Comparison of ENCODE assay signal across 20 cellular contexts in the genomic region with DNA sequence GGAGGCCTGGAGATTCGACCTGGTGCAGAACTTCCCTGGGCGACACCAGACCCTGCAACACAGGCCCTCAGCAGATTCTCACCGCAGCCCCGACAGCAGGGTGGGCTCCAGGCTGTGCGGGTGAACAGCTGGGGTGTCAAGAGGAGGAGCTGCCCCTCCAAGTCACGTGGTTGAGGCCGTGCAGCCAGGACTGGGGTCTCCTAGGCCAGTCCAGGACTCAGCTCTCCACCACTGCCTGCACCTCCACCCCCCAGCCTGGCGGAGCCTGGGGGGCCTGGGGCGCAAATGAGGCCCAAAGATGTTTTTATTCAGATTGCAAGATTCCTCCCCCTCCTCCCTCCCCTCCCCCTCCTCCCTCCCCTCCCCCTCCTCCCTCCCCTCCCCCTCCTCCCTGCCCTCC. TPM values are rescaled to one million over a fixed set of nuclear protein-coding genes. Genes with fewer than 3 reads are reported as not detected.
DNase-seq lines count a peak whose midpoint lies in the region; ATAC-seq and TF ChIP-seq lines count a peak whose summit lies in the region.
"Had no signal": no experiment of that assay in that cellular context is flagged by ENCODE, and none has a peak within 500 bp of the region (broad histone marks: within the 10 kb centered on the region; RNA-seq: fewer than 3 reads in every experiment).

No MANE protein-coding gene starts in this region.

- intact Hi-C loops in prostate gland (cut with DNase I): no loop called here
- intact Hi-C loops in Right ventricle myocardium inferior (cut with DNase I): no loop called here

- H3K9me3 ChIP-seq in WERI-Rb-1 (ENCODE audit: severe bottlenecking) (no peaks in the 10 kb centered on the region), liver (ENCODE audit: control insufficient read depth in 4 of 4, low read length in 3 of 4) (no peaks in the 10 kb centered on the region), prostate gland (no peaks in the 10 kb centered on the region)

- TF ChIP-seq RAD21 in liver (IDR thresholded peaks at IDR 0.05): no peak

- WGBS in liver: 72% methylated on average over 9 of the region's 9 CpGs
- WGBS in prostate gland: 66% methylated on average over 9 of the region's 9 CpGs

- H3K27ac ChIP-seq in 22Rv1 (peak overlapping the region; percentile 56), HL-60 (replicated peaks) (peak overlapping the region; percentile 45), WERI-Rb-1 (peak overlapping the region; percentile 99), liver (ENCODE audit: low read depth in 1 of 2, low read length in 2 of 2) (peak overlapping the region; percentile 61 to 77), prostate gland (no peak overlapping the region)
- H3K27ac ChIP-seq: skin epidermis had no signal

- no peaks in the 10 kb centered on the region for H3K27me3 ChIP-seq in HL-60 (ENCODE audit: insufficient read depth, poor library complexity, severe bottlenecking)
- no peaks in the 10 kb centered on the region for H3K27me3 ChIP-seq in WERI-Rb-1 (ENCODE audit: insufficient read depth, low read depth, severe bottlenecking)
- H3K27me3 ChIP-seq in liver (ENCODE audit: control insufficient read depth in 4 of 4, insufficient read depth in 4 of 4, low read length in 3 of 4): no peaks in the 10 kb centered on the region
- no peaks in the 10 kb centered on the region for H3K27me3 ChIP-seq in prostate gland (replicated peaks; ENCODE audit: insufficient read depth)

- H3K4me1 ChIP-seq in liver (ENCODE audit: control insufficient read depth in 4 of 4, insufficient read depth in 4 of 4, low read length in 3 of 4) (peaks cover 24 to 62% (median 55%) of the 10 kb centered on the region in 4 donors), prostate gland (replicated peaks) (peaks cover 4% of the 10 kb centered on the region)

- no peak for TF ChIP-seq POLR2A in prostate gland (IDR thresholded peaks at IDR 0.05)

- DNase-seq in HL-60 (ENCODE audit: low read depth in 1 of 2, low spot score in 1 of 2) (peak in 1 of 2 experiments; percentile 22), WERI-Rb-1 (peak; percentile 62), prostate gland (ENCODE audit: low spot score) (no peak), Right ventricle myocardium inferior (ENCODE audit: missing footprints) (no peak), NCI-H69 (lab: John Stamatoyannopoulos, UW) (no peak)
- no peak for DNase-seq in activated naive CD4-positive, alpha-beta T cell (lab: John Stamatoyannopoulos, UW)
- DNase-seq: aorta; EL; mesenchymal stem cell; NK-92 treated with Interleukin-12 subunit alpha and Interleukin-12 subunit beta, amount 100 ng/mL, for 24 hours; nucleus accumbens; trophoblast cell had no signal

- H3K4me3 ChIP-seq in HL-60 (replicated peaks; ENCODE audit: insufficient read depth, low read length) (no peak overlapping the region), WERI-Rb-1 (ENCODE audit: low read depth, low read length) (peak overlapping the region; percentile 20), liver (ENCODE audit: low read depth in 1 of 3, low read length in 3 of 3) (no peak overlapping the region), prostate gland (no peak overlapping the region)
- H3K4me3 ChIP-seq: skin epidermis had no signal

- ATAC-seq in Right ventricle myocardium inferior: no peak
- ATAC-seq: WTC11 had no signal

- no peak overlapping the region for H3K9ac ChIP-seq in liver (ENCODE audit: low read depth in 1 of 2, low read length in 2 of 2)

- no peak for TF ChIP-seq CTCF in 22Rv1 (IDR thresholded peaks at IDR 0.05)
- no peak for TF ChIP-seq CTCF in HL-60 (IDR thresholded peaks at IDR 0.05; ENCODE audit: insufficient read depth, low read length)
- TF ChIP-seq CTCF in WERI-Rb-1 (IDR thresholded peaks at IDR 0.05; ENCODE audit: low read depth, low read length): no peak
- no peak for TF ChIP-seq CTCF in liver (IDR thresholded peaks at IDR 0.05; ENCODE audit: low read depth, low read length, missing input control)
- TF ChIP-seq CTCF in prostate gland (IDR thresholded peaks at IDR 0.05): no peak

- H3K36me3 ChIP-seq in WERI-Rb-1: no peaks in the 10 kb centered on the region
- H3K36me3 ChIP-seq in liver (ENCODE audit: control insufficient read depth in 4 of 4, insufficient read depth in 3 of 4, low read depth in 1 of 4, low read length in 3 of 4): no peaks in the 10 kb centered on the region
- H3K36me3 ChIP-seq in prostate gland: no peaks in the 10 kb centered on the region

TF ChIP-seq in liver, 16 proteins besides CTCF, POLR2A, EP300 and RAD21:
- TF ChIP-seq ATF3 (IDR thresholded peaks at IDR 0.05) (no peak), HNF4G (IDR thresholded peaks at IDR 0.05) (no peak), YY1 (IDR thresholded peaks at IDR 0.05) (no peak), MAX (IDR thresholded peaks at IDR 0.05) (no peak), SP1 (IDR thresholded peaks at IDR 0.05) (no peak), FOXA1 (IDR thresholded peaks at IDR 0.05) (no peak), GABPA (IDR thresholded peaks at IDR 0.05 in 1 of 2, conservative IDR thresholded peaks at IDR 0.05 in 1 of 2) (no peak), FOXA2 (IDR thresholded peaks at IDR 0.05) (no peak), RXRA (IDR thresholded peaks at IDR 0.05) (no peak), HNF4A (conservative IDR thresholded peaks at IDR 0.05) (no peak), ZBTB33 (IDR thresholded peaks at IDR 0.05) (no peak), JUND (IDR thresholded peaks at IDR 0.05) (no peak), TAF1 (conservative IDR thresholded peaks at IDR 0.05) (no peak), NR2F2 (IDR thresholded peaks at IDR 0.05) (no peak)
- TF ChIP-seq, protein P1, sequence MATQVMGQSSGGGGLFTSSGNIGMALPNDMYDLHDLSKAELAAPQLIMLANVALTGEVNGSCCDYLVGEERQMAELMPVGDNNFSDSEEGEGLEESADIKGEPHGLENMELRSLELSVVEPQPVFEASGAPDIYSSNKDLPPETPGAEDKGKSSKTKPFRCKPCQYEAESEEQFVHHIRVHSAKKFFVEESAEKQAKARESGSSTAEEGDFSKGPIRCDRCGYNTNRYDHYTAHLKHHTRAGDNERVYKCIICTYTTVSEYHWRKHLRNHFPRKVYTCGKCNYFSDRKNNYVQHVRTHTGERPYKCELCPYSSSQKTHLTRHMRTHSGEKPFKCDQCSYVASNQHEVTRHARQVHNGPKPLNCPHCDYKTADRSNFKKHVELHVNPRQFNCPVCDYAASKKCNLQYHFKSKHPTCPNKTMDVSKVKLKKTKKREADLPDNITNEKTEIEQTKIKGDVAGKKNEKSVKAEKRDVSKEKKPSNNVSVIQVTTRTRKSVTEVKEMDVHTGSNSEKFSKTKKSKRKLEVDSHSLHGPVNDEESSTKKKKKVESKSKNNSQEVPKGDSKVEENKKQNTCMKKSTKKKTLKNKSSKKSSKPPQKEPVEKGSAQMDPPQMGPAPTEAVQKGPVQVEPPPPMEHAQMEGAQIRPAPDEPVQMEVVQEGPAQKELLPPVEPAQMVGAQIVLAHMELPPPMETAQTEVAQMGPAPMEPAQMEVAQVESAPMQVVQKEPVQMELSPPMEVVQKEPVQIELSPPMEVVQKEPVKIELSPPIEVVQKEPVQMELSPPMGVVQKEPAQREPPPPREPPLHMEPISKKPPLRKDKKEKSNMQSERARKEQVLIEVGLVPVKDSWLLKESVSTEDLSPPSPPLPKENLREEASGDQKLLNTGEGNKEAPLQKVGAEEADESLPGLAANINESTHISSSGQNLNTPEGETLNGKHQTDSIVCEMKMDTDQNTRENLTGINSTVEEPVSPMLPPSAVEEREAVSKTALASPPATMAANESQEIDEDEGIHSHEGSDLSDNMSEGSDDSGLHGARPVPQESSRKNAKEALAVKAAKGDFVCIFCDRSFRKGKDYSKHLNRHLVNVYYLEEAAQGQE (IDR thresholded peaks at IDR 0.05): no peak
TF ChIP-seq in liver: peak in this region for 0.

RNA-seq across cellular contexts. Expression of gene AGPAT2, which starts 9.2 kb away (rescaled TPM):
- total RNA-seq in liver: 100 to 1,000 TPM in 1 of 2 donors, 10 to 100 TPM in 1; 75.1 to 213 TPM
- 100 to 1,000 TPM; 211 to 222 TPM for polyA plus RNA-seq in liver
- 10 to 100 TPM; 44.9 to 50.0 TPM for total RNA-seq in prostate gland
- total RNA-seq in Right ventricle myocardium inferior: 57.9 TPM

RNA-seq across cellular contexts. Expression of gene DIPK1B, which starts 15.9 kb away (rescaled TPM):
- total RNA-seq in liver (10 to 100 TPM in 1 of 2 donors, 1 to 10 TPM in 1; 6.4 to 19.7 TPM), prostate gland (10 to 100 TPM; 18.9 to 27.8 TPM), Right ventricle myocardium inferior (16.4 TPM)
- polyA plus RNA-seq in liver: 1 to 10 TPM; 2.3 to 4.1 TPM
- total RNA-seq: myocyte, RPMI7951 had no signal

RNA-seq across cellular contexts. Expression of gene EGFL7, which starts 33.8 kb away (rescaled TPM):
- total RNA-seq in liver (10 to 100 TPM; 34.5 to 38.5 TPM), prostate gland (100 to 1,000 TPM in 1 of 2 donors, 10 to 100 TPM in 1; 49.3 to 118 TPM), Right ventricle myocardium inferior (72.0 TPM)
- 10 to 100 TPM; 32.1 to 39.7 TPM for polyA plus RNA-seq in liver

RNA-seq across cellular contexts. Expression of gene LCN10, which starts 46.2 kb away (rescaled TPM):
- total RNA-seq in liver: under 1 TPM; 0.08 to 0.14 TPM
- under 1 TPM; 0.11 to 0.12 TPM for polyA plus RNA-seq in liver
- 10 to 100 TPM in 1 of 2 donors, 1 to 10 TPM in 1; 3.9 to 14.8 TPM for total RNA-seq in prostate gland
- total RNA-seq in Right ventricle myocardium inferior: 11.3 TPM
- total RNA-seq: endothelial cell of umbilical vein, myocyte, RPMI7951 had no signal
- polyA plus RNA-seq: BJ, endothelial cell of umbilical vein had no signal

RNA-seq across cellular contexts. Expression of gene LCN6, which starts 51.8 kb away (rescaled TPM):
- total RNA-seq in liver (not detected), prostate gland (10 to 100 TPM in 1 of 2 donors, 1 to 10 TPM in 1; 7.8 to 16.2 TPM), Right ventricle myocardium inferior (22.2 TPM)
- polyA plus RNA-seq in liver: under 1 TPM; 0.14 to 0.32 TPM
- total RNA-seq: endothelial cell of umbilical vein, myocyte, RPMI7951, WTC11 had no signal
- polyA plus RNA-seq: BJ had no signal

Comparison
In these comparisons a context has a peak if more than half of its experiments do, and no peak if none do; other contexts are left out.
1. H3K27ac ChIP-seq: peak in 22Rv1 (single experiment), HL-60 (single experiment), WERI-Rb-1 (single experiment) and liver (2 of 2); none in prostate gland (0 of 2).